In genomic region chr19:13160557-13160956, GRCh38 we compare ENCODE assay signal across 13 cellular contexts. TPM values are rescaled to one million over a fixed set of nuclear protein-coding genes. Genes with fewer than 3 reads are reported as not detected.
DNase-seq lines count a peak whose midpoint lies in the region; ATAC-seq and TF ChIP-seq lines count a peak whose summit lies in the region.
"Had no signal": no experiment of that assay in that cellular context is flagged by ENCODE, and none has a peak within 500 bp of the region (broad histone marks: within the 10 kb centered on the region; RNA-seq: fewer than 3 reads in every experiment).

No MANE protein-coding gene starts in this region.

- peaks cover 63% of the 10 kb centered on the region for H3K4me1 Mint-ChIP-seq in activated naive CD4-positive, alpha-beta T cell treated with anti-CD3 and anti-CD28 coated beads for 36 hours (ENCODE audit: low read depth)

- peaks cover 40% of the 10 kb centered on the region for H3K4me1 ChIP-seq in smooth muscle cell (ENCODE audit: low read depth)

- H3K4me3 ChIP-seq in smooth muscle cell: no peak overlapping the region

- no peaks in the 10 kb centered on the region for H3K9me3 ChIP-seq in smooth muscle cell (replicated peaks; ENCODE audit: low read depth)

- 38% methylated on average over 1 of the region's 1 CpG for WGBS in smooth muscle cell (ENCODE audit: low lambda C conversion rate)

- peak overlapping the region; percentile 100 for H3K27ac ChIP-seq in epithelial cell of prostate
- peak overlapping the region; percentile 48 for H3K27ac ChIP-seq in smooth muscle cell (ENCODE audit: low read depth)

- H3K36me3 Mint-ChIP-seq in activated naive CD4-positive, alpha-beta T cell treated with anti-CD3 and anti-CD28 coated beads for 36 hours (ENCODE audit: low read depth): peaks cover 2% of the 10 kb centered on the region

- CTCF ChIA-PET in activated naive CD4-positive, alpha-beta T cell treated with anti-CD3 and anti-CD28 coated beads for 36 hours (lab: Charles Lee): interaction anchor here (1.0 kb wide), 1 partner anchor 9 kb away, joined by 3 read pairs; no protein-coding TSS in a partner anchor

- no peaks in the 10 kb centered on the region for H3K27me3 ChIP-seq in smooth muscle cell (ENCODE audit: low read depth)

- H3K9ac ChIP-seq in smooth muscle cell (ENCODE audit: low read depth): no peak overlapping the region

- no peak overlapping the region for H3K4me2 ChIP-seq in smooth muscle cell

- no peak overlapping the region for H2AFZ ChIP-seq in smooth muscle cell (ENCODE audit: low read depth)

- H3K9me3 Mint-ChIP-seq in activated naive CD4-positive, alpha-beta T cell treated with anti-CD3 and anti-CD28 coated beads for 36 hours: no peaks in the 10 kb centered on the region
- H3K9me3 Mint-ChIP-seq: dendritic cell treated with granulocyte-macrophage colony-stimulating factor and Interleukin-4, amounts not matched to agents 40 ng/mL and 50 ng/mL, for 4 days; stimulated activated naive B cell treated with anti-CD40 and anti-IgM and Interleukin-4, amounts not matched to agents 10 μg/mL and 1 μg/mL and 100 μg/mL, for 72 hours had no signal

- H3K27ac Mint-ChIP-seq in activated naive CD4-positive, alpha-beta T cell treated with anti-CD3 and anti-CD28 coated beads for 36 hours: peak overlapping the region; percentile 60
- H3K27ac Mint-ChIP-seq: dendritic cell treated with granulocyte-macrophage colony-stimulating factor and Interleukin-4, amounts not matched to agents 40 ng/mL and 50 ng/mL, for 4 days had no signal

- no peaks in the 10 kb centered on the region for H3K79me2 ChIP-seq in smooth muscle cell (ENCODE audit: low read depth)

- H3F3A ChIP-seq in smooth muscle cell (ENCODE audit: low read depth): peaks cover 30% of the 10 kb centered on the region

- intact Hi-C loops in activated naive CD4-positive, alpha-beta T cell treated with anti-CD3 and anti-CD28 coated beads for 36 hours (cut with micrococcal nuclease): no loop called here

- ATAC-seq in GM19452 (IDR thresholded peaks at IDR 0.05; ENCODE audit: unreplicated experiment): no peak
- ATAC-seq: stimulated activated naive B cell treated with anti-CD40 and anti-IgM and Interleukin-4, amounts not matched to agents 10 μg/mL and 1 μg/mL and 100 μg/mL, for 72 hours had no signal

- no peaks in the 10 kb centered on the region for H3K36me3 ChIP-seq in smooth muscle cell (ENCODE audit: low read depth)

- no peaks in the 10 kb centered on the region for H4K20me1 ChIP-seq in smooth muscle cell (ENCODE audit: low read depth)

- no peaks in the 10 kb centered on the region for H3K27me3 Mint-ChIP-seq in activated naive CD4-positive, alpha-beta T cell treated with anti-CD3 and anti-CD28 coated beads for 36 hours (ENCODE audit: low read depth)
- H3K27me3 Mint-ChIP-seq: dendritic cell treated with granulocyte-macrophage colony-stimulating factor and Interleukin-4, amounts not matched to agents 40 ng/mL and 50 ng/mL, for 4 days; stimulated activated naive B cell treated with anti-CD40 and anti-IgM and Interleukin-4, amounts not matched to agents 10 μg/mL and 1 μg/mL and 100 μg/mL, for 72 hours had no signal

- no peak overlapping the region for H3K4me3 Mint-ChIP-seq in activated naive CD4-positive, alpha-beta T cell treated with anti-CD3 and anti-CD28 coated beads for 36 hours
- H3K4me3 Mint-ChIP-seq: dendritic cell treated with granulocyte-macrophage colony-stimulating factor and Interleukin-4, amounts not matched to agents 40 ng/mL and 50 ng/mL, for 4 days had no signal

- no peak for DNase-seq in activated naive CD4-positive, alpha-beta T cell treated with anti-CD3 and anti-CD28 coated beads for 36 hours
- no peak for DNase-seq in activated naive CD4-positive, alpha-beta T cell treated with Interleukin-2 at 50 U/mL for 16 hours
- DNase-seq in RPMI7951 (ENCODE audit: low read depth) (peak; percentile 84), epithelial cell of prostate (ENCODE audit: low read depth, low spot score) (no peak), smooth muscle cell (lab: John Stamatoyannopoulos, UW; ENCODE audit: unreplicated experiment) (no peak), NCI-H128 (lab: John Stamatoyannopoulos, UW; ENCODE audit: unreplicated experiment) (no peak)
- DNase-seq in effector CD4-positive, alpha-beta T cell: no peak
- DNase-seq: C1 segment of cervical spinal cord; KG1; stimulated activated CD4-positive, alpha-beta T cell treated with anti-CD3 and anti-CD28 coated beads, Interleukin-15, amount 100 ng/mL, for 24 hours; stimulated activated naive B cell treated with anti-CD40 and anti-IgM and Interleukin-4, amounts not matched to agents 10 μg/mL and 1 μg/mL and 100 μg/mL, for 72 hours had no signal

- TF ChIP-seq CTCF in smooth muscle cell (IDR thresholded peaks at IDR 0.05; ENCODE audit: borderline replicate concordance, insufficient read depth, poor library complexity, severe bottlenecking): no peak

RNA-seq across cellular contexts. Expression of gene IER2, which starts 10.3 kb away (rescaled TPM):
- total RNA-seq in activated naive CD4-positive, alpha-beta T cell treated with anti-CD3 and anti-CD28 coated beads for 36 hours: 100 to 1,000 TPM; 120 to 123 TPM
- 15.3 and 18.5 TPM in 2 replicates for total RNA-seq in RPMI7951 (2014; rRNA removed; shearing (Covaris generic))
- total RNA-seq in smooth muscle cell: 113 and 118 TPM in 2 replicates
- 732 and 766 TPM in 2 replicates for polyA plus RNA-seq in smooth muscle cell

RNA-seq across cellular contexts. Expression of gene STX10, which starts 10.4 kb away (rescaled TPM):
- 10 to 100 TPM; 48.3 to 48.9 TPM for total RNA-seq in activated naive CD4-positive, alpha-beta T cell treated with anti-CD3 and anti-CD28 coated beads for 36 hours
- total RNA-seq in RPMI7951 (2014; rRNA removed; shearing (Covaris generic)): 136 and 162 TPM in 2 replicates
- total RNA-seq in smooth muscle cell: 37.6 and 59.6 TPM in 2 replicates
- 69.1 and 83.1 TPM in 2 replicates for polyA plus RNA-seq in smooth muscle cell

RNA-seq across cellular contexts. Expression of gene NACC1, which starts 42.5 kb away (rescaled TPM):
- total RNA-seq in activated naive CD4-positive, alpha-beta T cell treated with anti-CD3 and anti-CD28 coated beads for 36 hours: 10 to 100 TPM; 41.3 to 45.0 TPM
- 27.9 and 28.0 TPM in 2 replicates for total RNA-seq in RPMI7951 (2014; rRNA removed; shearing (Covaris generic))
- 34.1 and 44.6 TPM in 2 replicates for total RNA-seq in smooth muscle cell
- polyA plus RNA-seq in smooth muscle cell: 9.9 and 12.8 TPM in 2 replicates

RNA-seq across cellular contexts. Expression of gene TRMT1, which starts 44.0 kb away (rescaled TPM):
- total RNA-seq in activated naive CD4-positive, alpha-beta T cell treated with anti-CD3 and anti-CD28 coated beads for 36 hours: 10 to 100 TPM; 55.8 to 59.6 TPM
- 39.7 and 46.4 TPM in 2 replicates for total RNA-seq in RPMI7951 (2014; rRNA removed; shearing (Covaris generic))
- 19.1 and 21.9 TPM in 2 replicates for total RNA-seq in smooth muscle cell
- 37.4 and 44.3 TPM in 2 replicates for polyA plus RNA-seq in smooth muscle cell

RNA-seq across cellular contexts. Expression of gene LYL1, which starts 57.9 kb away (rescaled TPM):
- total RNA-seq in activated naive CD4-positive, alpha-beta T cell treated with anti-CD3 and anti-CD28 coated beads for 36 hours: 1 to 10 TPM; 1.8 to 2.2 TPM
- 4.1 and 6.0 TPM in 2 replicates for total RNA-seq in RPMI7951 (2014; rRNA removed; shearing (Covaris generic))
- 2.2 and 2.8 TPM in 2 replicates for total RNA-seq in smooth muscle cell
- polyA plus RNA-seq in smooth muscle cell: 2.1 and 3.2 TPM in 2 replicates
